ENCODE assay signal across 19 cellular contexts in genomic region chr20:16240355-16240754, GRCh38.
"Had no signal": no experiment of that assay in that cellular context is flagged by ENCODE, and none has a peak within 500 bp of the region (broad histone marks: within the 10 kb centered on the region; RNA-seq: fewer than 3 reads in every experiment).

No MANE protein-coding gene starts in this region.

- H3K27ac Mint-ChIP-seq: naive thymus-derived CD8-positive, alpha-beta T cell; nephron progenitor cell; stimulated activated memory B cell treated with anti-CD40 and anti-IgM and Interleukin-4, amounts not matched to agents 10 μg/mL and 1 μg/mL and 100 μg/mL, for 72 hours had no signal

- DNase-seq: dorsolateral prefrontal cortex; effector CD4-positive, alpha-beta T cell; head of caudate nucleus; left ventricle myocardium superior; lower lobe of right lung; naive thymus-derived CD8-positive, alpha-beta T cell; nephron progenitor cell; nucleus accumbens; right cardiac atrium; spleen; stimulated activated CD4-positive, alpha-beta T cell treated with anti-CD3 and anti-CD28 coated beads, Interleukin-4, amount 100 ng/mL, for 4 hours; stimulated activated naive CD8-positive, alpha-beta T cell treated with anti-CD3 and anti-CD28 coated beads, Interleukin-15, Interleukin-2, amounts not matched to agents 100 U/mL and 50 U/mL, for 24 hours; substantia nigra; upper lobe of left lung had no signal

- H3K27me3 Mint-ChIP-seq: stimulated activated memory B cell treated with anti-CD40 and anti-IgM and Interleukin-4, amounts not matched to agents 10 μg/mL and 1 μg/mL and 100 μg/mL, for 72 hours had no signal

- H3K4me3 Mint-ChIP-seq: naive thymus-derived CD8-positive, alpha-beta T cell; nephron progenitor cell; stimulated activated memory B cell treated with anti-CD40 and anti-IgM and Interleukin-4, amounts not matched to agents 10 μg/mL and 1 μg/mL and 100 μg/mL, for 72 hours had no signal

- ATAC-seq: left ventricle myocardium superior; lower lobe of right lung; naive thymus-derived CD8-positive, alpha-beta T cell; right cardiac atrium; stimulated activated memory B cell treated with anti-CD40 and anti-IgM and Interleukin-4, amounts not matched to agents 10 μg/mL and 1 μg/mL and 100 μg/mL, for 72 hours had no signal

- H3K27ac ChIP-seq: lower lobe of right lung, prostate gland, skin epidermis, spleen, thoracic aorta, tibial nerve, upper lobe of left lung had no signal
